In the genomic region with DNA sequence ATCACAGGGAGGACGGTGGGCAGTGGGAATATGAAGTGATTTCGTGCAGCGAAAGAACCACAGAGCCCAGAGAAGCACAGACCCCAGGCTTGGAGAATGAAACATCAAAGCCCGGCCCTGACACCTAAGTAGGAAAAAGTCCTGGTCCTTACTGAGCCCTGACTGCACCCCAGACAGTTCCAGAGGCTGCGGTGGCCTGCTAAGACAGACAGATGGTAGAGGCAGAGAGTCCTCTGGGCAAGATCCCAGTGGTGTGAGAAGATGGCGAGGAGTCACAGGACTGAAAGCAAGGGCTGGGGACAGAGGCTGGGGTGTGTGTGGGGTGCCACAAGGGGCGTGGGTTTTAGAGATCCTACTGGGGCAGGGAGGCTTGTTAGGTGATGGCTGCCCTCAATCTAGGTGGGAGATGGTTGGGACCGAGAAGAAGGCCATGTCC, we compare ENCODE assay signal across 2 cellular contexts.
TF ChIP-seq lines count a peak whose summit lies in the region.

No MANE protein-coding gene starts in this region.

TF ChIP-seq in HepG2, 621 proteins besides CTCF, POLR2A, EP300 and RAD21:
- no peak for TF ChIP-seq NR2C2 (CRISPR knock-in tag; IDR thresholded peaks at IDR 0.05; ENCODE audit: borderline replicate concordance)
- no peak for TF ChIP-seq ZNF224 (CRISPR knock-in tag; IDR thresholded peaks at IDR 0.05)
- TF ChIP-seq ZKSCAN5 (CRISPR knock-in tag; IDR thresholded peaks at IDR 0.05) = no peak
- TF ChIP-seq, protein P1, sequence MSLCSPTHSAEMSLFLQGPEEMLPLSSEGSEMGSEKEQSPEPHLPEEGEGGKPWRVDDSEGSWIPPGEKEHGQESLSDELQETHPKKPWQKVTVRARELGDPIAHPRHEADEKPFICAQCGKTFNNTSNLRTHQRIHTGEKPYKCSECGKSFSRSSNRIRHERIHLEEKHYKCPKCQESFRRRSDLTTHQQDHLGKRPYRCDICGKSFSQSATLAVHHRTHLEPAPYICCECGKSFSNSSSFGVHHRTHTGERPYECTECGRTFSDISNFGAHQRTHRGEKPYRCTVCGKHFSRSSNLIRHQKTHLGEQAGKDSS (CRISPR knock-in tag; IDR thresholded peaks at IDR 0.05; ENCODE audit: borderline replicate concordance, low read depth) = no peak
- TF ChIP-seq, protein P2, sequence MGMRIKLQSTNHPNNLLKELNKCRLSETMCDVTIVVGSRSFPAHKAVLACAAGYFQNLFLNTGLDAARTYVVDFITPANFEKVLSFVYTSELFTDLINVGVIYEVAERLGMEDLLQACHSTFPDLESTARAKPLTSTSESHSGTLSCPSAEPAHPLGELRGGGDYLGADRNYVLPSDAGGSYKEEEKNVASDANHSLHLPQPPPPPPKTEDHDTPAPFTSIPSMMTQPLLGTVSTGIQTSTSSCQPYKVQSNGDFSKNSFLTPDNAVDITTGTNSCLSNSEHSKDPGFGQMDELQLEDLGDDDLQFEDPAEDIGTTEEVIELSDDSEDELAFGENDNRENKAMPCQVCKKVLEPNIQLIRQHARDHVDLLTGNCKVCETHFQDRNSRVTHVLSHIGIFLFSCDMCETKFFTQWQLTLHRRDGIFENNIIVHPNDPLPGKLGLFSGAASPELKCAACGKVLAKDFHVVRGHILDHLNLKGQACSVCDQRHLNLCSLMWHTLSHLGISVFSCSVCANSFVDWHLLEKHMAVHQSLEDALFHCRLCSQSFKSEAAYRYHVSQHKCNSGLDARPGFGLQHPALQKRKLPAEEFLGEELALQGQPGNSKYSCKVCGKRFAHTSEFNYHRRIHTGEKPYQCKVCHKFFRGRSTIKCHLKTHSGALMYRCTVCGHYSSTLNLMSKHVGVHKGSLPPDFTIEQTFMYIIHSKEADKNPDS (CRISPR knock-in tag; IDR thresholded peaks at IDR 0.05) = no peak
- TF ChIP-seq, protein P3, sequence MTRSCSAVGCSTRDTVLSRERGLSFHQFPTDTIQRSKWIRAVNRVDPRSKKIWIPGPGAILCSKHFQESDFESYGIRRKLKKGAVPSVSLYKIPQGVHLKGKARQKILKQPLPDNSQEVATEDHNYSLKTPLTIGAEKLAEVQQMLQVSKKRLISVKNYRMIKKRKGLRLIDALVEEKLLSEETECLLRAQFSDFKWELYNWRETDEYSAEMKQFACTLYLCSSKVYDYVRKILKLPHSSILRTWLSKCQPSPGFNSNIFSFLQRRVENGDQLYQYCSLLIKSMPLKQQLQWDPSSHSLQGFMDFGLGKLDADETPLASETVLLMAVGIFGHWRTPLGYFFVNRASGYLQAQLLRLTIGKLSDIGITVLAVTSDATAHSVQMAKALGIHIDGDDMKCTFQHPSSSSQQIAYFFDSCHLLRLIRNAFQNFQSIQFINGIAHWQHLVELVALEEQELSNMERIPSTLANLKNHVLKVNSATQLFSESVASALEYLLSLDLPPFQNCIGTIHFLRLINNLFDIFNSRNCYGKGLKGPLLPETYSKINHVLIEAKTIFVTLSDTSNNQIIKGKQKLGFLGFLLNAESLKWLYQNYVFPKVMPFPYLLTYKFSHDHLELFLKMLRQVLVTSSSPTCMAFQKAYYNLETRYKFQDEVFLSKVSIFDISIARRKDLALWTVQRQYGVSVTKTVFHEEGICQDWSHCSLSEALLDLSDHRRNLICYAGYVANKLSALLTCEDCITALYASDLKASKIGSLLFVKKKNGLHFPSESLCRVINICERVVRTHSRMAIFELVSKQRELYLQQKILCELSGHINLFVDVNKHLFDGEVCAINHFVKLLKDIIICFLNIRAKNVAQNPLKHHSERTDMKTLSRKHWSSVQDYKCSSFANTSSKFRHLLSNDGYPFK (CRISPR knock-in tag; IDR thresholded peaks at IDR 0.05; ENCODE audit: borderline replicate concordance) = no peak
- TF ChIP-seq YEATS4 (CRISPR knock-in tag; IDR thresholded peaks at IDR 0.05; ENCODE audit: borderline replicate concordance) = no peak
- TF ChIP-seq ZNF446 (CRISPR knock-in tag; IDR thresholded peaks at IDR 0.05) = no peak
- TF ChIP-seq HNRNPLL (IDR thresholded peaks at IDR 0.05; ENCODE audit: low read depth, low read length, poor library complexity, severe bottlenecking) = no peak
- no peak for TF ChIP-seq ZNF569 (CRISPR knock-in tag; IDR thresholded peaks at IDR 0.05; ENCODE audit: borderline replicate concordance)
- TF ChIP-seq SALL1 (CRISPR knock-in tag; IDR thresholded peaks at IDR 0.05) = no peak
- TF ChIP-seq, protein P4, sequence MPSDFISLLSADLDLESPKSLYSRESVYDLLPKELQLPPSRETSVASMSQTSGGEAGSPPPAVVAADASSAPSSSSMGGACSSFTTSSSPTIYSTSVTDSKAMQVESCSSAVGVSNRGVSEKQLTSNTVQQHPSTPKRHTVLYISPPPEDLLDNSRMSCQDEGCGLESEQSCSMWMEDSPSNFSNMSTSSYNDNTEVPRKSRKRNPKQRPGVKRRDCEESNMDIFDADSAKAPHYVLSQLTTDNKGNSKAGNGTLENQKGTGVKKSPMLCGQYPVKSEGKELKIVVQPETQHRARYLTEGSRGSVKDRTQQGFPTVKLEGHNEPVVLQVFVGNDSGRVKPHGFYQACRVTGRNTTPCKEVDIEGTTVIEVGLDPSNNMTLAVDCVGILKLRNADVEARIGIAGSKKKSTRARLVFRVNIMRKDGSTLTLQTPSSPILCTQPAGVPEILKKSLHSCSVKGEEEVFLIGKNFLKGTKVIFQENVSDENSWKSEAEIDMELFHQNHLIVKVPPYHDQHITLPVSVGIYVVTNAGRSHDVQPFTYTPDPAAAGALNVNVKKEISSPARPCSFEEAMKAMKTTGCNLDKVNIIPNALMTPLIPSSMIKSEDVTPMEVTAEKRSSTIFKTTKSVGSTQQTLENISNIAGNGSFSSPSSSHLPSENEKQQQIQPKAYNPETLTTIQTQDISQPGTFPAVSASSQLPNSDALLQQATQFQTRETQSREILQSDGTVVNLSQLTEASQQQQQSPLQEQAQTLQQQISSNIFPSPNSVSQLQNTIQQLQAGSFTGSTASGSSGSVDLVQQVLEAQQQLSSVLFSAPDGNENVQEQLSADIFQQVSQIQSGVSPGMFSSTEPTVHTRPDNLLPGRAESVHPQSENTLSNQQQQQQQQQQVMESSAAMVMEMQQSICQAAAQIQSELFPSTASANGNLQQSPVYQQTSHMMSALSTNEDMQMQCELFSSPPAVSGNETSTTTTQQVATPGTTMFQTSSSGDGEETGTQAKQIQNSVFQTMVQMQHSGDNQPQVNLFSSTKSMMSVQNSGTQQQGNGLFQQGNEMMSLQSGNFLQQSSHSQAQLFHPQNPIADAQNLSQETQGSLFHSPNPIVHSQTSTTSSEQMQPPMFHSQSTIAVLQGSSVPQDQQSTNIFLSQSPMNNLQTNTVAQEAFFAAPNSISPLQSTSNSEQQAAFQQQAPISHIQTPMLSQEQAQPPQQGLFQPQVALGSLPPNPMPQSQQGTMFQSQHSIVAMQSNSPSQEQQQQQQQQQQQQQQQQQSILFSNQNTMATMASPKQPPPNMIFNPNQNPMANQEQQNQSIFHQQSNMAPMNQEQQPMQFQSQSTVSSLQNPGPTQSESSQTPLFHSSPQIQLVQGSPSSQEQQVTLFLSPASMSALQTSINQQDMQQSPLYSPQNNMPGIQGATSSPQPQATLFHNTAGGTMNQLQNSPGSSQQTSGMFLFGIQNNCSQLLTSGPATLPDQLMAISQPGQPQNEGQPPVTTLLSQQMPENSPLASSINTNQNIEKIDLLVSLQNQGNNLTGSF (CRISPR knock-in tag; IDR thresholded peaks at IDR 0.05) = no peak
- TF ChIP-seq BRCA1 (CRISPR knock-in tag; IDR thresholded peaks at IDR 0.05) = no peak
- TF ChIP-seq ZMYM4 (CRISPR knock-in tag; IDR thresholded peaks at IDR 0.05) = no peak
- TF ChIP-seq TOE1 (CRISPR knock-in tag; IDR thresholded peaks at IDR 0.05) = no peak
- TF ChIP-seq EHMT2 (IDR thresholded peaks at IDR 0.05; ENCODE audit: borderline replicate concordance, low read depth, low read length) = no peak

TF ChIP-seq in WTC11, 78 proteins besides CTCF, POLR2A, EP300 and RAD21:
- TF ChIP-seq IRF2 (CRISPR knock-in tag; IDR thresholded peaks at IDR 0.05; ENCODE audit: borderline replicate concordance, low read depth) = no peak
- no peak for TF ChIP-seq SOX15 (CRISPR knock-in tag; IDR thresholded peaks at IDR 0.05)
- TF ChIP-seq FOXK1 (CRISPR knock-in tag; IDR thresholded peaks at IDR 0.05) = no peak
- no peak for TF ChIP-seq OVOL2 (CRISPR knock-in tag; IDR thresholded peaks at IDR 0.05; ENCODE audit: borderline replicate concordance)
